In the genomic region with DNA sequence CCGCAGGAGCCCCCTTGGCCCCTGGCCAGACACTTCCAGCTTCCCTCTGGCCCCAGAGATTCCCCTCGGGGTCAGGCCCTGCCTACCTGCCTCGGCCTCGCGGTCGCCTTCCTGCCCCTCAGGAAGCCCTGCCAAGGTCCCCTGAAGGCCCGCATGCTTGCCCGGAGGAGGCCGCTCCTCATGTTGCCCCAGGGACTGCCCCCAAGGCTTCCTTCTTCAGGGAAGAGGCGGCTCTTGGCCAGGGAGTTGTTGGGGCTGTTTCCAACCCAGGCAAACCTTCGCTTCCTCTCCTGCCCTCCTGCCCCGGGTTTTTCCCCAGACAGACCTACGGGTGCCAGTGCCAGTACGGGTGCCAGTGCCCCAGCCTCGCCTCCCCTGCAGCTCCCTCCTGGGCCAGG, we compare ENCODE assay signal across 19 cellular contexts. TPM values are rescaled to one million over a fixed set of nuclear protein-coding genes. Genes with fewer than 3 reads are reported as not detected.
DNase-seq lines count a peak whose midpoint lies in the region; ATAC-seq, FAIRE-seq and TF ChIP-seq lines count a peak whose summit lies in the region.
"Had no signal": no experiment of that assay in that cellular context is flagged by ENCODE, and none has a peak within 500 bp of the region (broad histone marks: within the 10 kb centered on the region; RNA-seq: fewer than 3 reads in every experiment).

No MANE protein-coding gene starts in this region.

- 89% methylated on average over 11 of the region's 15 CpGs; no CpG with 5 or more reads in 1 of the 2 experiments for WGBS in H1 (ENCODE audit: extremely low coverage in 1 of 2, insufficient coverage in 1 of 2, insufficient read length in 1 of 2, insufficient replicate concordance in 2 of 2, low coverage in 1 of 2, low lambda C conversion rate in 2 of 2, missing lambda C conversion rate in 1 of 2), 2 experiments
- no CpG with 5 or more reads among the region's 15 CpGs for WGBS in trophoblast cell (ENCODE audit: extremely low coverage, insufficient coverage, insufficient read length)

- H3K27me3 Mint-ChIP-seq in GM23338 (ENCODE audit: insufficient read depth, low read depth, poor library complexity): peaks cover 13% of the 10 kb centered on the region

- no peak for TF ChIP-seq RAD21 in H1 (IDR thresholded peaks at IDR 0.05 in 1 of 2, conservative IDR thresholded peaks at IDR 0.05 in 1 of 2; ENCODE audit: low read depth in 2 of 2, low read length in 2 of 2)

- no peak for TF ChIP-seq EP300 in H1 (IDR thresholded peaks at IDR 0.05; ENCODE audit: borderline replicate concordance in 1 of 2, low read depth in 2 of 2, low read length in 2 of 2)

- CTCF ChIA-PET in H1 (lab: Charles Lee; ENCODE audit: partially characterized antibody): interaction anchor here (0.6 to 1.4 kb wide), 9 partner anchors 13 to 105 kb away, joined by 3 to 6 read pairs (median 3); a partner anchor contains a TSS

- no peak overlapping the region for H3K56ac ChIP-seq in H1 (replicated peaks; ENCODE audit: insufficient read length, low read depth, low read length)

- no peak overlapping the region for H2BK15ac ChIP-seq in H1 (ENCODE audit: low read length)

- no peak for FAIRE-seq in H1 (lab: Jason Lieb, UNC)

- H2BK12ac ChIP-seq in H1 (ENCODE audit: low read depth, low read length) (no peak overlapping the region), trophoblast cell (ENCODE audit: low read length) (no peak overlapping the region)

- ATAC-seq in GM23338 (no peak; the same call in 2 of the 3 replicates), left lung (peak; percentile 5), GM21619 (IDR thresholded peaks at IDR 0.05; ENCODE audit: unreplicated experiment) (no peak), HG03139 (IDR thresholded peaks at IDR 0.05; ENCODE audit: unreplicated experiment) (no peak), GM19452 (IDR thresholded peaks at IDR 0.05; ENCODE audit: unreplicated experiment) (no peak)

- no peak overlapping the region for H3K4me3 Mint-ChIP-seq in GM23338
- H3K4me3 Mint-ChIP-seq: B cell; CD4-positive, alpha-beta memory T cell had no signal

- POLR2A ChIA-PET in H1 (lab: Charles Lee; ENCODE audit: partially characterized antibody): interaction anchor here (0.7 to 2.2 kb wide), 3 partner anchors 10 to 26 kb away, joined by 3 to 7 read pairs (median 6); no protein-coding TSS in a partner anchor

- no peak overlapping the region for H3K27ac Mint-ChIP-seq in GM23338
- H3K27ac Mint-ChIP-seq: B cell; CD4-positive, alpha-beta memory T cell had no signal

- H3F3A ChIP-seq in GM23338 (replicated peaks; ENCODE audit: low read depth): no peaks in the 10 kb centered on the region

- DNase-seq in GM23338 (ENCODE audit: low spot score): no peak
- DNase-seq in H1 (ENCODE audit: low read depth in 1 of 2, low spot score in 2 of 2): no peak
- DNase-seq in left lung: peak; percentile 49 to 72
- DNase-seq in trophoblast cell: peak; percentile 53 to 78
- DNase-seq: CD4-positive, alpha-beta memory T cell; DMS153; DMS79; GDM1; GM23248; H7 had no signal

- H3K14ac ChIP-seq in H1 (ENCODE audit: insufficient read length) (no peak overlapping the region), trophoblast cell (ENCODE audit: low read length) (no peak overlapping the region)

- TF ChIP-seq POLR2A in H1 (IDR thresholded peaks at IDR 0.05; ENCODE audit: control extremely low read depth in 1 of 2, low read depth in 2 of 2, low read length in 2 of 2): no peak

- no peak overlapping the region for H2AK5ac ChIP-seq in H1 (ENCODE audit: low read depth, low read length)
- H2AK5ac ChIP-seq in trophoblast cell (ENCODE audit: low read length): no peak overlapping the region

- H4K8ac ChIP-seq in H1 (ENCODE audit: extremely low read depth, insufficient read depth, low read length) (no peak overlapping the region), trophoblast cell (ENCODE audit: low read depth, low read length) (no peak overlapping the region)

- H3K79me1 ChIP-seq in H1 (ENCODE audit: low read depth, low read length): no peaks in the 10 kb centered on the region
- H3K79me1 ChIP-seq in trophoblast cell (ENCODE audit: low read length): no peaks in the 10 kb centered on the region

- H2BK5ac ChIP-seq in H1 (ENCODE audit: low read depth, low read length): no peak overlapping the region
- H2BK5ac ChIP-seq in trophoblast cell (ENCODE audit: low read depth, low read length, poor library complexity): no peak overlapping the region

- H3K4ac ChIP-seq in H1 (replicated peaks; ENCODE audit: insufficient read length, low read depth, low read length): no peak overlapping the region
- H3K4ac ChIP-seq in trophoblast cell (ENCODE audit: low read depth, low read length): no peak overlapping the region

- H3K9me2 ChIP-seq in GM23338 (ENCODE audit: insufficient read depth): no peaks in the 10 kb centered on the region

- no peak overlapping the region for H3K4me3 ChIP-seq in GM23338
- no peak overlapping the region for H3K4me3 ChIP-seq in H1 (ENCODE audit: extremely low read depth in 1 of 4, insufficient read depth in 2 of 4, low read depth in 3 of 4, low read length in 4 of 4)
- no peak overlapping the region for H3K4me3 ChIP-seq in left lung
- H3K4me3 ChIP-seq in trophoblast cell (ENCODE audit: low read depth, low read length): no peak overlapping the region
- H3K4me3 ChIP-seq: GM23248 had no signal

- intact Hi-C loops in left lung (cut with DNase I): no loop called here

- no peaks in the 10 kb centered on the region for H3K4me1 ChIP-seq in GM23338 (ENCODE audit: insufficient read depth)
- no peaks in the 10 kb centered on the region; a peak in 1 of 7 replicates for H3K4me1 ChIP-seq in H1 (replicated peaks in 1 of 4; ENCODE audit: control insufficient read depth in 3 of 4, insufficient read depth in 4 of 4, low read length in 3 of 4)
- H3K4me1 ChIP-seq in left lung: peaks cover 7% of the 10 kb centered on the region in 2 donors
- peaks cover 2% of the 10 kb centered on the region in 2 experiments for H3K4me1 ChIP-seq in trophoblast cell (ENCODE audit: control insufficient read depth in 1 of 2, insufficient read depth in 2 of 2, low read length in 2 of 2)

- H3K23ac ChIP-seq in H1 (ENCODE audit: insufficient read length) (no peak overlapping the region), trophoblast cell (ENCODE audit: low read length) (no peak overlapping the region)

- TF ChIP-seq CTCF in GM23338 (conservative IDR thresholded peaks at IDR 0.05; ENCODE audit: low read depth in 2 of 2) (no peak), H1 (IDR thresholded peaks at IDR 0.05; ENCODE audit: control extremely low read depth in 1 of 3, insufficient read depth in 1 of 3, low read depth in 1 of 3, low read length in 3 of 3) (no peak), left lung (IDR thresholded peaks at IDR 0.05) (no peak)

- H3K36me3 ChIP-seq in GM23338 (ENCODE audit: insufficient read depth) (no peaks in the 10 kb centered on the region), H1 (ENCODE audit: control insufficient read depth in 2 of 4, insufficient read depth in 4 of 4, low read length in 3 of 4) (no peaks in the 10 kb centered on the region), left lung (no peaks in the 10 kb centered on the region), trophoblast cell (ENCODE audit: control insufficient read depth in 1 of 2, insufficient read depth in 2 of 2, low read length in 2 of 2) (no peaks in the 10 kb centered on the region)

- no peak overlapping the region for H2BK20ac ChIP-seq in H1 (ENCODE audit: low read length)

- H4K91ac ChIP-seq in H1 (replicated peaks; ENCODE audit: insufficient read length, low read length) (no peak overlapping the region), trophoblast cell (ENCODE audit: low read depth, low read length) (no peak overlapping the region)

- H3K27ac ChIP-seq in GM23338 (ENCODE audit: low read depth) (no peak overlapping the region), H1 (ENCODE audit: low read depth, low read length) (no peak overlapping the region), left lung (no peak overlapping the region), trophoblast cell (ENCODE audit: low read depth, low read length) (no peak overlapping the region)
- H3K27ac ChIP-seq: C4-2B, GM23248, KMS-11 had no signal

- H3K18ac ChIP-seq in H1 (ENCODE audit: extremely low read depth, low read length) (peak overlapping the region; percentile 19; the same call in 1 of the 2 replicates), trophoblast cell (ENCODE audit: low read length) (no peak overlapping the region)

- no peaks in the 10 kb centered on the region for H3K23me2 ChIP-seq in H1 (ENCODE audit: low read depth, low read length)

- H4K20me1 ChIP-seq in GM23338 (replicated peaks; ENCODE audit: insufficient read depth) (no peaks in the 10 kb centered on the region), H1 (replicated peaks in 1 of 2; ENCODE audit: control insufficient read depth in 1 of 2, insufficient read depth in 2 of 2, low read length in 2 of 2) (no peaks in the 10 kb centered on the region)

- H2BK120ac ChIP-seq in H1 (replicated peaks; ENCODE audit: low read depth, low read length) (no peak overlapping the region), trophoblast cell (ENCODE audit: insufficient read depth, low read length, poor library complexity) (no peak overlapping the region)

- no peak overlapping the region for H3K9ac ChIP-seq in H1 (replicated peaks in 1 of 4; ENCODE audit: extremely low read depth in 1 of 4, low read depth in 3 of 4, low read length in 3 of 4)
- H3K9ac ChIP-seq in trophoblast cell (ENCODE audit: low read length): no peak overlapping the region
- H3K9ac ChIP-seq: GM23248, KMS-11 had no signal

- peaks cover 8% of the 10 kb centered on the region for H3K4me1 Mint-ChIP-seq in GM23338
- H3K4me1 Mint-ChIP-seq: B cell; CD4-positive, alpha-beta memory T cell had no signal

- no peaks in the 10 kb centered on the region for H3K9me3 Mint-ChIP-seq in GM23338
- H3K9me3 Mint-ChIP-seq: CD4-positive, alpha-beta memory T cell had no signal

- no peaks in the 10 kb centered on the region for H3K36me3 Mint-ChIP-seq in GM23338 (ENCODE audit: low read depth)
- H3K36me3 Mint-ChIP-seq: CD4-positive, alpha-beta memory T cell had no signal

- no peak overlapping the region for H4K12ac ChIP-seq in trophoblast cell (ENCODE audit: low read depth, low read length)

- no peaks in the 10 kb centered on the region for H3K79me2 ChIP-seq in GM23338 (replicated peaks; ENCODE audit: insufficient read depth)
- H3K79me2 ChIP-seq in H1 (ENCODE audit: control insufficient read depth in 1 of 2, insufficient read depth in 2 of 2, low read length in 2 of 2): no peaks in the 10 kb centered on the region
- H3K79me2 ChIP-seq in trophoblast cell (ENCODE audit: control insufficient read depth, insufficient read depth, low read length, poor library complexity): no peaks in the 10 kb centered on the region

- no peak overlapping the region for H3K4me2 ChIP-seq in GM23338
- H3K4me2 ChIP-seq in H1 (ENCODE audit: insufficient read depth in 1 of 2, low read depth in 2 of 2, low read length in 2 of 2): no peak overlapping the region
- no peak overlapping the region for H3K4me2 ChIP-seq in trophoblast cell (ENCODE audit: low read length)
- H3K4me2 ChIP-seq: KMS-11 had no signal

- H3K27me3 ChIP-seq in GM23338 (ENCODE audit: insufficient read depth): no peaks in the 10 kb centered on the region
- no peaks in the 10 kb centered on the region for H3K27me3 ChIP-seq in H1 (replicated peaks in 1 of 4; ENCODE audit: control insufficient read depth in 3 of 4, extremely low read depth in 1 of 4, insufficient read depth in 3 of 4, low read length in 3 of 4)
- peaks cover 0 to 42% of the 10 kb centered on the region in 2 donors for H3K27me3 ChIP-seq in left lung
- H3K27me3 ChIP-seq in trophoblast cell (ENCODE audit: insufficient read depth, low read length): no peaks in the 10 kb centered on the region

- H2AFZ ChIP-seq in GM23338: 0 out of 2 replicates have a peak overlapping the region, but pooled peaks have one; percentile 72
- 0 out of 2 replicates have a peak overlapping the region, but pooled peaks have one; percentile 36 for H2AFZ ChIP-seq in H1 (ENCODE audit: low read length)
- no peak overlapping the region for H2AFZ ChIP-seq in trophoblast cell (ENCODE audit: insufficient read depth, low read length, poor library complexity)
- H2AFZ ChIP-seq: GM23248 had no signal

- no peak overlapping the region for H4K5ac ChIP-seq in H1 (ENCODE audit: insufficient read length, low read depth, low read length)

- no peaks in the 10 kb centered on the region for H3K9me3 ChIP-seq in H1 (ENCODE audit: insufficient read depth in 2 of 2, low read depth in 1 of 2, low read length in 1 of 2)
- H3K9me3 ChIP-seq in left lung: no peaks in the 10 kb centered on the region
- H3K9me3 ChIP-seq in trophoblast cell (ENCODE audit: insufficient read depth, low read depth, low read length): no peaks in the 10 kb centered on the region

RNA-seq across cellular contexts. Expression of a gene that starts 13.5 kb away (rescaled TPM):
- 1.3 and 1.6 TPM in 2 replicates for total RNA-seq in GM23338 (2014; rRNA removed; shearing (Covaris generic))
- polyA plus RNA-seq in GM23338 (2016; fragmentation: Nextera tagmentation; extraction: Ambion mirVana): 0.80 and 1.3 TPM in 2 replicates
- total RNA-seq in H1 (2021; fragmentation: NEBNext Ultra II Directional; extraction: Animal tissue kit (Norgen Biotek cat#: 25700)): 1.4 and 2.0 TPM in 2 replicates
- polyA plus RNA-seq in H1 (2011; rRNA removed): 0.89 and 2.0 TPM in 2 replicates
- 0.94 TPM for polyA plus RNA-seq in H1 (2011; cell fraction: cytosol; rRNA removed)
- 5.4 TPM for polyA plus RNA-seq in H1 (2011; cell fraction: nucleus; rRNA removed)
- 1.1 to 1.8 TPM (median 1.6 TPM) in 4 replicates for polyA plus RNA-seq in H1 (2012, experiment 1 of 2)
- polyA plus RNA-seq in H1 (2012, experiment 2 of 2): 0.34 TPM
- polyA plus RNA-seq in H1 (2013, experiment 1 of 2): 0.83 TPM
- 0.59 TPM for polyA plus RNA-seq in H1 (2013, experiment 2 of 2)
- 0.98 and 2.0 TPM in 2 replicates for polyA minus RNA-seq in H1 (2011; rRNA and poly(A)+ RNA removed)
- 1.0 TPM for polyA minus RNA-seq in H1 (2011; cell fraction: cytosol; rRNA and poly(A)+ RNA removed)
- polyA minus RNA-seq in H1 (2011; cell fraction: nucleus; rRNA and poly(A)+ RNA removed): 2.8 TPM
- 10 to 100 TPM in 1 of 2 donors, 1 to 10 TPM in 1; 2.9 to 12.8 TPM for total RNA-seq in left lung
- 0.05 and 0.08 TPM in 2 replicates for polyA plus RNA-seq in trophoblast cell (2013)
- total RNA-seq: A172; CD4-positive, alpha-beta memory T cell; Daoy; GM23248; HT-29 had no signal
- polyA plus RNA-seq: CD4-positive, alpha-beta memory T cell; GM23248 had no signal

Comparison
In these comparisons a context has a peak if more than half of its experiments do, and no peak if none do; other contexts are left out.
1. DNase-seq: peak in left lung (2 of 2) and trophoblast cell (2 of 2); none in GM23338 (single experiment) and H1 (0 of 2).